1 cellular context compared by ENCODE assay signal in the genomic region with DNA sequence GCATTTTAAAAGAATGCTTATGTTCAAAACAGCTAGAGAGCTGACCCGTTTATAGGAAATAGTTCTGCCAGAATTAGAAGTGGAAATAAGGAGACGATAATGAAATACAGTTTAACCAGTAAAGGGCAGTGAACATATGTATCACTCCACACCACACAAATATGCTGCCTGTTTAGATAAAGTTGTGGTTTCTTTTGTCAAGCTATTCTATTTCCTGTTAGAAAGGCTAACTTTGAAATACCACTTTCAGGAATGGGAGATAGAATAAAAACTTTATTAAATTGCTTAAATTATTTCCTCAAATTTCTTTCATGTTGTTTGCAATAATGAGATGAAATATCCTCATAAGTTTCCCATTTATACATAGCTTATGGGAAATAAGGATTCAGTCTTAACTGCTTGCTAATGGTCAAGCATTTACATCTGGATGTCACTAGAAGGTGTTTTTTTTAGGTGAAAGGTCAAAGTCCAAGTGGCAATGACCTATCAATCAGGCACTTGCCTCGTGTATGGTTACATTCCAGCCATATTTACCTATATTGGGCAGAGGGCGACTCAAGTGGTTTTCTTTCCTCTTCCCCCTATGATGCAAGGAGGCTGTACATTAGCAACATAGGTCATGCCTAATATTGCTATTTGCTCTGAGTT.
A peak's percentile ranks its signal among the peaks of the same experiment; 100 is the strongest.
TF ChIP-seq lines count a peak whose summit lies in the region.

No MANE protein-coding gene starts in this region.

TF ChIP-seq in K562, 482 proteins besides CTCF, POLR2A, EP300 and RAD21 (continued from another document and continues in another):
- TF ChIP-seq, protein P1, sequence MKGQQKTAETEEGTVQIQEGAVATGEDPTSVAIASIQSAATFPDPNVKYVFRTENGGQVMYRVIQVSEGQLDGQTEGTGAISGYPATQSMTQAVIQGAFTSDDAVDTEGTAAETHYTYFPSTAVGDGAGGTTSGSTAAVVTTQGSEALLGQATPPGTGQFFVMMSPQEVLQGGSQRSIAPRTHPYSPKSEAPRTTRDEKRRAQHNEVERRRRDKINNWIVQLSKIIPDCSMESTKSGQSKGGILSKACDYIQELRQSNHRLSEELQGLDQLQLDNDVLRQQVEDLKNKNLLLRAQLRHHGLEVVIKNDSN (CRISPR knock-in tag; IDR thresholded peaks at IDR 0.05) = no peak
- peak; percentile 28; the same call in 1 of the 2 replicates for TF ChIP-seq NFIC (IDR thresholded peaks at IDR 0.05)
- no peak for TF ChIP-seq BCOR (IDR thresholded peaks at IDR 0.05)
- no peak for TF ChIP-seq ZNF551 (CRISPR knock-in tag; IDR thresholded peaks at IDR 0.05)
- no peak for TF ChIP-seq BMI1 (IDR thresholded peaks at IDR 0.05; ENCODE audit: low read length)
- no peak for TF ChIP-seq ZNF79 (CRISPR knock-in tag; IDR thresholded peaks at IDR 0.05; ENCODE audit: low read depth)
- no peak for TF ChIP-seq MIER1 (IDR thresholded peaks at IDR 0.05; ENCODE audit: low read depth)
- TF ChIP-seq HIVEP1 (CRISPR knock-in tag; IDR thresholded peaks at IDR 0.05) = no peak
- TF ChIP-seq YBX1 (IDR thresholded peaks at IDR 0.05) = no peak
- TF ChIP-seq PHF20 (IDR thresholded peaks at IDR 0.05; ENCODE audit: partially characterized antibody) = no peak
- no peak for TF ChIP-seq RBBP5 (IDR thresholded peaks at IDR 0.05; ENCODE audit: borderline replicate concordance, insufficient read depth, low read length, poor library complexity, severe bottlenecking)
- TF ChIP-seq NCOA2 (IDR thresholded peaks at IDR 0.05; ENCODE audit: partially characterized antibody in 2 of 2) = no peak
- TF ChIP-seq POLR2G (IDR thresholded peaks at IDR 0.05; ENCODE audit: low read depth, low read length) = no peak
- TF ChIP-seq TBP (optimal IDR thresholded peaks at IDR 0.05; ENCODE audit: low read depth, low read length) = peak; percentile 6
- no peak for TF ChIP-seq IRF2 (CRISPR knock-in tag; IDR thresholded peaks at IDR 0.05)
- TF ChIP-seq, protein P2, sequence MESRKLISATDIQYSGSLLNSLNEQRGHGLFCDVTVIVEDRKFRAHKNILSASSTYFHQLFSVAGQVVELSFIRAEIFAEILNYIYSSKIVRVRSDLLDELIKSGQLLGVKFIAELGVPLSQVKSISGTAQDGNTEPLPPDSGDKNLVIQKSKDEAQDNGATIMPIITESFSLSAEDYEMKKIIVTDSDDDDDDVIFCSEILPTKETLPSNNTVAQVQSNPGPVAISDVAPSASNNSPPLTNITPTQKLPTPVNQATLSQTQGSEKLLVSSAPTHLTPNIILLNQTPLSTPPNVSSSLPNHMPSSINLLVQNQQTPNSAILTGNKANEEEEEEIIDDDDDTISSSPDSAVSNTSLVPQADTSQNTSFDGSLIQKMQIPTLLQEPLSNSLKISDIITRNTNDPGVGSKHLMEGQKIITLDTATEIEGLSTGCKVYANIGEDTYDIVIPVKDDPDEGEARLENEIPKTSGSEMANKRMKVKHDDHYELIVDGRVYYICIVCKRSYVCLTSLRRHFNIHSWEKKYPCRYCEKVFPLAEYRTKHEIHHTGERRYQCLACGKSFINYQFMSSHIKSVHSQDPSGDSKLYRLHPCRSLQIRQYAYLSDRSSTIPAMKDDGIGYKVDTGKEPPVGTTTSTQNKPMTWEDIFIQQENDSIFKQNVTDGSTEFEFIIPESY (CRISPR knock-in tag; IDR thresholded peaks at IDR 0.05) = no peak
- no peak for TF ChIP-seq PHF21A (IDR thresholded peaks at IDR 0.05; ENCODE audit: borderline replicate concordance, low read depth)
- TF ChIP-seq ARHGAP35 (IDR thresholded peaks at IDR 0.05; ENCODE audit: partially characterized antibody) = no peak
- TF ChIP-seq JUN (IDR thresholded peaks at IDR 0.05; ENCODE audit: borderline replicate concordance, low read depth, low read length) = no peak
- TF ChIP-seq JUN (CRISPR knock-in tag; IDR thresholded peaks at IDR 0.05; ENCODE audit: borderline replicate concordance) = no peak
- no peak for TF ChIP-seq ZNF76 (CRISPR knock-in tag; IDR thresholded peaks at IDR 0.05; ENCODE audit: borderline replicate concordance)
- TF ChIP-seq PURB (CRISPR knock-in tag; IDR thresholded peaks at IDR 0.05; ENCODE audit: low read depth) = no peak
- TF ChIP-seq TSC22D4 (tag; IDR thresholded peaks at IDR 0.05) = no peak
- no peak; the same call in 1 of the 2 replicates for TF ChIP-seq ZKSCAN8 (CRISPR knock-in tag; IDR thresholded peaks at IDR 0.05)
- no peak for TF ChIP-seq SIX5 (IDR thresholded peaks at IDR 0.05; ENCODE audit: borderline replicate concordance in 1 of 2, insufficient read depth in 1 of 2, low read depth in 1 of 2, low read length in 2 of 2)
- no peak for TF ChIP-seq ZBTB7A (IDR thresholded peaks at IDR 0.05; ENCODE audit: borderline replicate concordance, control insufficient read depth, low read depth, low read length)
- TF ChIP-seq FOXP1 (CRISPR knock-in tag; IDR thresholded peaks at IDR 0.05) = no peak
- no peak for TF ChIP-seq KLF6 (CRISPR knock-in tag; IDR thresholded peaks at IDR 0.05; ENCODE audit: borderline replicate concordance)
- TF ChIP-seq MXD1 (CRISPR knock-in tag; IDR thresholded peaks at IDR 0.05; ENCODE audit: borderline replicate concordance, poor library complexity, severe bottlenecking) = no peak
- TF ChIP-seq TGIF2 (CRISPR knock-in tag; IDR thresholded peaks at IDR 0.05) = no peak
- TF ChIP-seq SPI1 (IDR thresholded peaks at IDR 0.05; ENCODE audit: borderline replicate concordance, low read depth, low read length) = no peak
- no peak for TF ChIP-seq WHSC1 (IDR thresholded peaks at IDR 0.05; ENCODE audit: low read length)
- TF ChIP-seq GATA2 (CRISPR knock-in tag; IDR thresholded peaks at IDR 0.05) = no peak; the same call in 1 of the 2 replicates
- no peak for TF ChIP-seq ZNF354B (CRISPR knock-in tag; IDR thresholded peaks at IDR 0.05)
- TF ChIP-seq ZNF12 (CRISPR knock-in tag; IDR thresholded peaks at IDR 0.05) = no peak
- TF ChIP-seq ETV1 (tag; conservative IDR thresholded peaks at IDR 0.05; ENCODE audit: low read depth) = peak; percentile 71
- no peak for TF ChIP-seq E2F4 (CRISPR knock-in tag; IDR thresholded peaks at IDR 0.05; ENCODE audit: low read depth)
- no peak for TF ChIP-seq STAT5B (CRISPR knock-in tag; IDR thresholded peaks at IDR 0.05)
- TF ChIP-seq, protein P3, sequence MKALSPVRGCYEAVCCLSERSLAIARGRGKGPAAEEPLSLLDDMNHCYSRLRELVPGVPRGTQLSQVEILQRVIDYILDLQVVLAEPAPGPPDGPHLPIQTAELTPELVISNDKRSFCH (CRISPR knock-in tag; IDR thresholded peaks at IDR 0.05) = no peak
- TF ChIP-seq, protein P3 (tag; IDR thresholded peaks at IDR 0.05) = peak; percentile 95
- no peak for TF ChIP-seq ZNF57 (CRISPR knock-in tag; IDR thresholded peaks at IDR 0.05)
- no peak for TF ChIP-seq HNRNPH1 (optimal IDR thresholded peaks at IDR 0.05; ENCODE audit: low read depth, low read length)
- TF ChIP-seq DMBX1 (CRISPR knock-in tag; IDR thresholded peaks at IDR 0.05; ENCODE audit: borderline replicate concordance) = no peak
- peak; percentile 22; the same call in 1 of the 2 replicates for TF ChIP-seq POLR2AphosphoS5 (IDR thresholded peaks at IDR 0.05; ENCODE audit: control insufficient read depth, insufficient read depth, low read depth, low read length)
- peak; percentile 81 for TF ChIP-seq NCOR1 (IDR thresholded peaks at IDR 0.05)
- TF ChIP-seq ZC3H11A (IDR thresholded peaks at IDR 0.05; ENCODE audit: low read depth, low read length) = no peak
- no peak for TF ChIP-seq BDP1 (IDR thresholded peaks at IDR 0.05; ENCODE audit: insufficient read depth, insufficient read length)
- no peak for TF ChIP-seq ZBTB17 (CRISPR knock-in tag; IDR thresholded peaks at IDR 0.05)
- TF ChIP-seq, protein P4, sequence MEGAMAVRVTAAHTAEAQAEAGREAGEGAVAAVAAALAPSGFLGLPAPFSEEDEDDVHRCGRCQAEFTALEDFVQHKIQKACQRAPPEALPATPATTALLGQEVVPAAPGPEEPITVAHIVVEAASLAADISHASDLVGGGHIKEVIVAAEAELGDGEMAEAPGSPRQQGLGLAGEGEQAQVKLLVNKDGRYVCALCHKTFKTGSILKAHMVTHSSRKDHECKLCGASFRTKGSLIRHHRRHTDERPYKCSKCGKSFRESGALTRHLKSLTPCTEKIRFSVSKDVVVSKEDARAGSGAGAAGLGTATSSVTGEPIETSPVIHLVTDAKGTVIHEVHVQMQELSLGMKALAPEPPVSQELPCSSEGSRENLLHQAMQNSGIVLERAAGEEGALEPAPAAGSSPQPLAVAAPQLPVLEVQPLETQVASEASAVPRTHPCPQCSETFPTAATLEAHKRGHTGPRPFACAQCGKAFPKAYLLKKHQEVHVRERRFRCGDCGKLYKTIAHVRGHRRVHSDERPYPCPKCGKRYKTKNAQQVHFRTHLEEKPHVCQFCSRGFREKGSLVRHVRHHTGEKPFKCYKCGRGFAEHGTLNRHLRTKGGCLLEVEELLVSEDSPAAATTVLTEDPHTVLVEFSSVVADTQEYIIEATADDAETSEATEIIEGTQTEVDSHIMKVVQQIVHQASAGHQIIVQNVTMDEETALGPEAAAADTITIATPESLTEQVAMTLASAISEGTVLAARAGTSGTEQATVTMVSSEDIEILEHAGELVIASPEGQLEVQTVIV (CRISPR knock-in tag; IDR thresholded peaks at IDR 0.05; ENCODE audit: borderline replicate concordance) = no peak
- TF ChIP-seq FOXJ2 (tag; IDR thresholded peaks at IDR 0.05) = no peak
- TF ChIP-seq PML (IDR thresholded peaks at IDR 0.05; ENCODE audit: low read length) = peak; percentile 86; the same call in 1 of the 2 replicates
- no peak for TF ChIP-seq HDAC6 (IDR thresholded peaks at IDR 0.05; ENCODE audit: low read depth, low read length)
- TF ChIP-seq HDAC2 (IDR thresholded peaks at IDR 0.05) = no peak
- TF ChIP-seq KHSRP (IDR thresholded peaks at IDR 0.05) = no peak
- no peak for TF ChIP-seq ATF4 (CRISPR knock-in tag; IDR thresholded peaks at IDR 0.05)
- no peak for TF ChIP-seq HNRNPLL (IDR thresholded peaks at IDR 0.05; ENCODE audit: low read depth, low read length, poor library complexity, severe bottlenecking)
- no peak for TF ChIP-seq BRF2 (IDR thresholded peaks at IDR 0.05; ENCODE audit: borderline replicate concordance, insufficient read depth, insufficient read length)
- 0 out of 2 replicates have a peak, but pooled peaks have one; percentile 73 for TF ChIP-seq ZNF197 (CRISPR knock-in tag; IDR thresholded peaks at IDR 0.05; ENCODE audit: low read depth)
- peak; percentile 29; the same call in 1 of the 2 replicates for TF ChIP-seq RBFOX2 (IDR thresholded peaks at IDR 0.05; ENCODE audit: low read depth, low read length)
- TF ChIP-seq E2F6 (IDR thresholded peaks at IDR 0.05; ENCODE audit: borderline replicate concordance in 1 of 2, extremely low read depth in 1 of 2, insufficient read depth in 1 of 2, insufficient read length in 1 of 2, low read depth in 1 of 2, low read length in 1 of 2, poor library complexity in 1 of 2, severe bottlenecking in 1 of 2) = no peak
- no peak for TF ChIP-seq XRCC5 (IDR thresholded peaks at IDR 0.05; ENCODE audit: low read depth, low read length)
- TF ChIP-seq MBD1 (CRISPR knock-in tag; IDR thresholded peaks at IDR 0.05) = no peak
- TF ChIP-seq CHD1 (IDR thresholded peaks at IDR 0.05; ENCODE audit: low read length) = no peak
- no peak for TF ChIP-seq MYBL2 (IDR thresholded peaks at IDR 0.05; ENCODE audit: low read depth)
- no peak for TF ChIP-seq MYBL2 (CRISPR knock-in tag; IDR thresholded peaks at IDR 0.05; ENCODE audit: borderline replicate concordance)
- TF ChIP-seq NR4A1 (CRISPR knock-in tag; IDR thresholded peaks at IDR 0.05) = no peak
- TF ChIP-seq NR4A1 (tag; IDR thresholded peaks at IDR 0.05) = no peak
